9 cellular contexts compared by ENCODE assay signal in genomic region chr21:14737922-14738321, GRCh38.
DNase-seq lines count a peak whose midpoint lies in the region; ATAC-seq, FAIRE-seq and TF ChIP-seq lines count a peak whose summit lies in the region.
"Had no signal": no experiment of that assay in that cellular context is flagged by ENCODE, and none has a peak within 500 bp of the region (broad histone marks: within the 10 kb centered on the region; RNA-seq: fewer than 3 reads in every experiment).

No MANE protein-coding gene starts in this region.

- BruUV-seq in GM12878 (replicated peaks; lab: Mats Ljungman, UMichigan) = no TSS peak

- no peak overlapping the region for H2AFZ ChIP-seq in GM12878 (ENCODE audit: control insufficient read depth, low read depth, low read length)

- H4K20me1 ChIP-seq in GM12878 (ENCODE audit: control insufficient read depth, insufficient read depth) = no peaks in the 10 kb centered on the region
- H4K20me1 ChIP-seq: BLaER1 treated with 17β-estradiol and CSF1 and Interleukin-3, amounts not matched to agents 10 nM and 100 nM had no signal

- POLR2A ChIA-PET in GM12878 (lab: Charles Lee) = no interaction called here

- WGBS in GM12878 (ENCODE audit: insufficient coverage, insufficient replicate concordance, low lambda C conversion rate, missing lambda C conversion rate) = 0% methylated on average over 6 of the region's 6 CpGs

- no peak overlapping the region for H3K4me3 ChIP-seq in GM12878
- H3K4me3 ChIP-seq: BLaER1 treated with 17β-estradiol and CSF1 and Interleukin-3, amounts not matched to agents 10 nM and 100 nM had no signal

- RAD21 ChIA-PET in GM12878 (lab: Charles Lee; ENCODE audit: unreplicated experiment) = interaction anchor here (0.6 to 7.9 kb wide), 22 partner anchors 10 to 337 kb away, joined by 3 to 91 read pairs (median 4); no protein-coding TSS in a partner anchor

- FAIRE-seq in GM12878 (lab: Jason Lieb, UNC) = peak; percentile 44

- H3K27ac ChIP-seq in GM12878 (ENCODE audit: control insufficient read depth, insufficient read depth) = peak overlapping the region; percentile 20; the same call in 1 of the 2 replicates
- H3K27ac ChIP-seq: BLaER1 treated with 17β-estradiol and CSF1 and Interleukin-3, amounts not matched to agents 10 nM and 100 nM had no signal

- ATAC-seq in HG03469 (IDR thresholded peaks at IDR 0.05; ENCODE audit: unreplicated experiment) (peak; percentile 43), GM12878 (peak; percentile 81)
- ATAC-seq in stimulated activated memory B cell treated with anti-CD40 and anti-IgM and Interleukin-4, amounts not matched to agents 10 μg/mL and 1 μg/mL and 100 μg/mL, for 72 hours = peak; percentile 62

- H3K27ac Mint-ChIP-seq in stimulated activated memory B cell treated with anti-CD40 and anti-IgM and Interleukin-4, amounts not matched to agents 10 μg/mL and 1 μg/mL and 100 μg/mL, for 72 hours = peak overlapping the region; percentile 88

- peaks cover 39% of the 10 kb centered on the region for H3K4me1 Mint-ChIP-seq in stimulated activated memory B cell treated with anti-CD40 and anti-IgM and Interleukin-4, amounts not matched to agents 10 μg/mL and 1 μg/mL and 100 μg/mL, for 72 hours

- H3K4me1 ChIP-seq in GM12878 (ENCODE audit: control insufficient read depth, insufficient read depth, low read length) = peaks cover 23% of the 10 kb centered on the region

- peak; percentile 86 for TF ChIP-seq RAD21 in GM12878 (IDR thresholded peaks at IDR 0.05; ENCODE audit: insufficient read depth, low read depth, low read length)

- no peaks in the 10 kb centered on the region for H3K27me3 ChIP-seq in GM12878 (replicated peaks in 1 of 2; ENCODE audit: control insufficient read depth in 2 of 2, insufficient read depth in 2 of 2, low read length in 1 of 2)
- H3K27me3 ChIP-seq: BLaER1 treated with 17β-estradiol and CSF1 and Interleukin-3, amounts not matched to agents 10 nM and 100 nM had no signal

- H3K9me3 ChIP-seq in GM12878 (replicated peaks; ENCODE audit: control insufficient read depth, insufficient read depth, low read length) = no peaks in the 10 kb centered on the region
- H3K9me3 ChIP-seq: BLaER1 treated with 17β-estradiol and CSF1 and Interleukin-3, amounts not matched to agents 10 nM and 100 nM had no signal

- no peaks in the 10 kb centered on the region for H3K79me2 ChIP-seq in GM12878 (ENCODE audit: control insufficient read depth, insufficient read depth, low read length)

- no peaks in the 10 kb centered on the region for H3K36me3 Mint-ChIP-seq in stimulated activated memory B cell treated with anti-CD40 and anti-IgM and Interleukin-4, amounts not matched to agents 10 μg/mL and 1 μg/mL and 100 μg/mL, for 72 hours

- H3K9me3 Mint-ChIP-seq in stimulated activated memory B cell treated with anti-CD40 and anti-IgM and Interleukin-4, amounts not matched to agents 10 μg/mL and 1 μg/mL and 100 μg/mL, for 72 hours = no peaks in the 10 kb centered on the region

- no peak for TF ChIP-seq EP300 in GM12878 (IDR thresholded peaks at IDR 0.05; ENCODE audit: borderline replicate concordance in 1 of 2, control insufficient read depth in 1 of 2, low read depth in 2 of 2, low read length in 2 of 2)

- no peak overlapping the region for H3K4me3 Mint-ChIP-seq in stimulated activated memory B cell treated with anti-CD40 and anti-IgM and Interleukin-4, amounts not matched to agents 10 μg/mL and 1 μg/mL and 100 μg/mL, for 72 hours

- H3K36me3 ChIP-seq in GM12878 (ENCODE audit: control insufficient read depth in 2 of 2, insufficient read depth in 2 of 2, low read length in 1 of 2) = no peaks in the 10 kb centered on the region
- H3K36me3 ChIP-seq: BLaER1 treated with 17β-estradiol and CSF1 and Interleukin-3, amounts not matched to agents 10 nM and 100 nM had no signal

- SMC1A ChIA-PET in GM12878 (lab: Charles Lee; ENCODE audit: uncharacterized antibody, unreplicated experiment) = interaction anchor here (0.6 to 7.9 kb wide), 32 partner anchors 8 to 431 kb away, joined by 3 to 93 read pairs (median 6); no protein-coding TSS in a partner anchor

- no peak for TF ChIP-seq POLR2A in GM12878 (IDR thresholded peaks at IDR 0.05; ENCODE audit: low read depth, low read length)

- CTCF ChIA-PET in GM12878 (lab: Yijun Ruan, JAX) = interaction anchor here (0.6 to 4.7 kb wide), 45 partner anchors 10 to 747 kb away, joined by 3 to 46 read pairs (median 5); no protein-coding TSS in a partner anchor

- in situ Hi-C loops in GM12878 (cut with MboI) = no loop called here

- intact Hi-C loops in GM12878 (cut with micrococcal nuclease; ENCODE audit: unreplicated experiment) = loop anchor here (1.0 to 5.0 kb wide), 4 partner anchors 124 to 335 kb away; no protein-coding TSS in a partner anchor

- H3K27me3 Mint-ChIP-seq in stimulated activated memory B cell treated with anti-CD40 and anti-IgM and Interleukin-4, amounts not matched to agents 10 μg/mL and 1 μg/mL and 100 μg/mL, for 72 hours = no peaks in the 10 kb centered on the region

- no peak overlapping the region for H3K9ac ChIP-seq in GM12878 (ENCODE audit: control insufficient read depth, insufficient read depth, low read length)
- H3K9ac ChIP-seq: BLaER1 treated with 17β-estradiol and CSF1 and Interleukin-3, amounts not matched to agents 10 nM and 100 nM had no signal

- peak; percentile 51 to 65 (median 61) for TF ChIP-seq CTCF in GM12878 (IDR thresholded peaks at IDR 0.05 in 2 of 3, conservative IDR thresholded peaks at IDR 0.05 in 1 of 3; ENCODE audit: control insufficient read depth in 2 of 3, extremely low read depth in 1 of 3, insufficient read depth in 1 of 3, low read depth in 3 of 3, low read length in 3 of 3)

- DNase-seq in NCI-H1436 treated with DMSO at 0.1 percent for 48 hours (lab: John Stamatoyannopoulos, UW) = peak; percentile 3
- DNase-seq in NCI-H1436 (lab: John Stamatoyannopoulos, UW) = no peak
- DNase-seq in RKO (ENCODE audit: low spot score) = peak; percentile 71
- DNase-seq in GM12878 (ENCODE audit: low read depth, low spot score) = no peak
- peak; percentile 36 for DNase-seq in kidney glomerular epithelial cell (lab: John Stamatoyannopoulos, UW)
- no peak for DNase-seq in mesenteric fat pad (ENCODE audit: low spot score)

- no peak overlapping the region; the same call in 1 of the 2 replicates for H3K4me2 ChIP-seq in GM12878 (ENCODE audit: control insufficient read depth, insufficient read depth)

TF ChIP-seq in GM12878, 131 proteins besides CTCF, POLR2A, EP300 and RAD21:
- TF ChIP-seq CHD1 (IDR thresholded peaks at IDR 0.05; ENCODE audit: low read depth, low read length) (no peak), SMC3 (IDR thresholded peaks at IDR 0.05; ENCODE audit: borderline replicate concordance, low read length) (peak; percentile 85; the same call in 1 of the 2 replicates), CREM (IDR thresholded peaks at IDR 0.05; ENCODE audit: low read depth) (0 out of 2 replicates have a peak, but pooled peaks have one; percentile 10)
TF ChIP-seq in GM12878: peak in this region for 2.

Comparison
In these comparisons a context has a peak if more than half of its experiments do, and no peak if none do; other contexts are left out.
1. DNase-seq: peak in NCI-H1436 treated with DMSO at 0.1 percent for 48 hours (single experiment), RKO (single experiment) and kidney glomerular epithelial cell (single experiment); none in NCI-H1436 (single experiment), GM12878 (single experiment) and mesenteric fat pad (single experiment).
2. Peak in every context shown above with its lines, with median percentiles within 50 percentile points of each other: ATAC-seq.